7 cellular contexts compared by ENCODE assay signal in genomic region chr1:165696625-165697100, GRCh38. TPM values are rescaled to one million over a fixed set of nuclear protein-coding genes. Genes with fewer than 3 reads are reported as not detected.
DNase-seq lines count a peak whose midpoint lies in the region; ATAC-seq, FAIRE-seq and TF ChIP-seq lines count a peak whose summit lies in the region.

No MANE protein-coding gene starts in this region.

- no peak overlapping the region for H3K27ac ChIP-seq in GM23338 (ENCODE audit: low read depth)

- peaks cover 8% of the 10 kb centered on the region; the same call in 1 of the 2 replicates for H3K4me1 ChIP-seq in GM23338 (ENCODE audit: insufficient read depth)

- no peak for DNase-seq in GM23338 (ENCODE audit: low spot score)
- DNase-seq in RKO (ENCODE audit: low spot score), result peak; percentile 45
- DNase-seq in natural killer cell treated with Interleukin-12 subunit alpha and Interleukin-12 subunit beta and Interleukin-15 and Interleukin-18, amount 100 ng/mL, for 72 hours (ENCODE audit: low spot score), result no peak

- H4K20me1 ChIP-seq in GM23338 (replicated peaks; ENCODE audit: insufficient read depth), result no peaks in the 10 kb centered on the region; the same call in none of the 2 replicates

- peaks cover 6% of the 10 kb centered on the region for H3K36me3 ChIP-seq in GM23338 (ENCODE audit: insufficient read depth)

- H3K9me2 ChIP-seq in GM23338 (ENCODE audit: insufficient read depth), result no peaks in the 10 kb centered on the region

- H2AFZ ChIP-seq in GM23338, result no peak overlapping the region

- peaks cover 31% of the 10 kb centered on the region for H3K36me3 Mint-ChIP-seq in GM23338 (ENCODE audit: low read depth)
- H3K36me3 Mint-ChIP-seq in natural killer cell treated with Interleukin-12 subunit alpha and Interleukin-12 subunit beta and Interleukin-15 and Interleukin-18, amount 100 ng/mL, for 72 hours, result peaks cover 8% of the 10 kb centered on the region

- H3K9me3 Mint-ChIP-seq in GM23338, result peaks cover 12% of the 10 kb centered on the region; the same call in 2 of the 3 replicates
- H3K9me3 Mint-ChIP-seq in natural killer cell treated with Interleukin-12 subunit alpha and Interleukin-12 subunit beta and Interleukin-15 and Interleukin-18, amount 100 ng/mL, for 72 hours, result no peaks in the 10 kb centered on the region

- peaks cover 8% of the 10 kb centered on the region for H3K4me1 Mint-ChIP-seq in GM23338
- peaks cover 23 to 28% of the 10 kb centered on the region in 2 donors for H3K4me1 Mint-ChIP-seq in natural killer cell treated with Interleukin-12 subunit alpha and Interleukin-12 subunit beta and Interleukin-15 and Interleukin-18, amount 100 ng/mL, for 72 hours (ENCODE audit: low read depth in 2 of 2)

- H3K27me3 ChIP-seq in GM23338 (ENCODE audit: insufficient read depth), result no peaks in the 10 kb centered on the region

- peaks cover 3% of the 10 kb centered on the region for H3K27me3 Mint-ChIP-seq in GM23338 (ENCODE audit: insufficient read depth, low read depth, poor library complexity)
- no peaks in the 10 kb centered on the region for H3K27me3 Mint-ChIP-seq in natural killer cell treated with Interleukin-12 subunit alpha and Interleukin-12 subunit beta and Interleukin-15 and Interleukin-18, amount 100 ng/mL, for 72 hours

- no peak for TF ChIP-seq CTCF in GM23338 (conservative IDR thresholded peaks at IDR 0.05; ENCODE audit: low read depth in 2 of 2)

- H3F3A ChIP-seq in GM23338 (replicated peaks; ENCODE audit: low read depth), result peaks cover 5% of the 10 kb centered on the region

- FAIRE-seq in endometrium (lab: Jason Lieb, UNC), result peak; percentile 88

- no peak overlapping the region for H3K27ac Mint-ChIP-seq in GM23338
- H3K27ac Mint-ChIP-seq in natural killer cell treated with Interleukin-12 subunit alpha and Interleukin-12 subunit beta and Interleukin-15 and Interleukin-18, amount 100 ng/mL, for 72 hours, result peak overlapping the region; percentile 96 to 99

- H3K4me3 Mint-ChIP-seq in GM23338, result peak overlapping the region; percentile 57
- H3K4me3 Mint-ChIP-seq in natural killer cell treated with Interleukin-12 subunit alpha and Interleukin-12 subunit beta and Interleukin-15 and Interleukin-18, amount 100 ng/mL, for 72 hours, result peak overlapping the region; percentile 91

- H3K4me3 ChIP-seq in GM23338, result peak overlapping the region; percentile 98

- H3K4me2 ChIP-seq in GM23338, result peak overlapping the region; percentile 83

- H3K79me2 ChIP-seq in GM23338 (replicated peaks; ENCODE audit: insufficient read depth), result peaks cover 60% of the 10 kb centered on the region

- no peak for ATAC-seq in GM23338
- no peak for ATAC-seq in natural killer cell treated with Interleukin-12 subunit alpha and Interleukin-12 subunit beta and Interleukin-15 and Interleukin-18, amount 100 ng/mL, for 72 hours
- no peak for ATAC-seq in GM18907 (IDR thresholded peaks at IDR 0.05; ENCODE audit: unreplicated experiment)
- no peak for ATAC-seq in HG03175 (IDR thresholded peaks at IDR 0.05; ENCODE audit: unreplicated experiment)
- no peak for ATAC-seq in HG02852 (IDR thresholded peaks at IDR 0.05; ENCODE audit: unreplicated experiment)

TF ChIP-seq in GM23338, 12 proteins besides CTCF, POLR2A, EP300 and RAD21:
- TF ChIP-seq EZH2 (IDR thresholded peaks at IDR 0.05; ENCODE audit: low read depth, unreplicated experiment) (no peak), ZNF114 (CRISPR knock-in tag; IDR thresholded peaks at IDR 0.05) (no peak), ZNF462 (CRISPR knock-in tag; IDR thresholded peaks at IDR 0.05) (no peak), EZH2phosphoT487 (IDR thresholded peaks at IDR 0.05; ENCODE audit: unreplicated experiment) (no peak), CREB1 (CRISPR knock-in tag; IDR thresholded peaks at IDR 0.05; ENCODE audit: low read depth) (no peak)

RNA-seq across cellular contexts. Expression of gene ALDH9A1, which starts 1.7 kb away (rescaled TPM):
- total RNA-seq in GM23338 (2014; rRNA removed; shearing (Covaris generic)), result 58.5 and 59.2 TPM in 2 replicates
- 37.7 and 50.6 TPM in 2 replicates for polyA plus RNA-seq in GM23338 (2016; fragmentation: Nextera tagmentation; extraction: Ambion mirVana)
- total RNA-seq in natural killer cell treated with Interleukin-12 subunit alpha and Interleukin-12 subunit beta and Interleukin-15 and Interleukin-18, amount 100 ng/mL, for 72 hours, result 10 to 100 TPM; 44.0 to 49.2 TPM
